8 cellular contexts compared by ENCODE assay signal in genomic region chr4:77075869-77076801, GRCh38. TPM values are rescaled to one million over a fixed set of nuclear protein-coding genes. Genes with fewer than 3 reads are reported as not detected.
DNase-seq lines count a peak whose midpoint lies in the region; ATAC-seq and TF ChIP-seq lines count a peak whose summit lies in the region.

CCNI (minus strand) TSS chr4:77075989; CDS start chr4:77066362, 9,627 bp downstream.

- H3K4me3 ChIP-seq in BJ (ENCODE audit: low read depth, low read length): peak within 1 kb of the TSS; percentile 84
- H3K4me3 ChIP-seq in colonic mucosa: peak within 1 kb of the TSS; percentile 68

- H3K36me3 Mint-ChIP-seq in activated CD4-positive, alpha-beta T cell treated with anti-CD3 and anti-CD28 coated beads, Interleukin-2, amount 10 ng/mL, durations not matched to agents 24 days and 14 days (ENCODE audit: low read depth): peaks cover 27% of the 10 kb centered on the region

- H3K9ac ChIP-seq in colonic mucosa (ENCODE audit: low read depth in 2 of 2, low read length in 2 of 2): peak within 1 kb of the TSS; percentile 96 to 98

- peak within 1 kb of the TSS; percentile 98 for H3K27ac ChIP-seq in colonic mucosa
- peak within 1 kb of the TSS; percentile 100 for H3K27ac ChIP-seq in layer of hippocampus (ENCODE audit: low read depth, low read length)

- H3K4me1 Mint-ChIP-seq in activated CD4-positive, alpha-beta T cell treated with anti-CD3 and anti-CD28 coated beads, Interleukin-2, amount 10 ng/mL, durations not matched to agents 24 days and 14 days: peaks cover 34% of the 10 kb centered on the region

- no peaks in the 10 kb centered on the region for H3K9me3 ChIP-seq in colonic mucosa

- no peaks in the 10 kb centered on the region for H3K9me3 Mint-ChIP-seq in activated CD4-positive, alpha-beta T cell treated with anti-CD3 and anti-CD28 coated beads, Interleukin-2, amount 10 ng/mL, durations not matched to agents 24 days and 14 days

- DNase-seq in BJ (ENCODE audit: low read depth) (peak; percentile 82), NCI-H526 treated with DMSO at 0.1 percent for 48 hours (lab: John Stamatoyannopoulos, UW) (peak; percentile 90), colonic mucosa (peak; percentile 95)
- peak; percentile 97 for DNase-seq in activated CD4-positive, alpha-beta T cell treated with anti-CD3 and anti-CD28 coated beads, Interleukin-2, amount 10 ng/mL, durations not matched to agents 24 days and 14 days
- peak; percentile 83 to 88 for DNase-seq in stimulated activated CD4-positive, alpha-beta T cell treated with anti-CD3 and anti-CD28 coated beads, Interleukin-1b, Interleukin-23, amount 100 ng/mL, for 4 hours (ENCODE audit: low read depth in 2 of 2)

- CTCF ChIA-PET in BJ (lab: Yijun Ruan, JAX): interaction anchor here (0.8 to 4.3 kb wide), 7 partner anchors 14 to 139 kb away, joined by 3 to 24 read pairs (median 3); no protein-coding TSS in a partner anchor

- H3K36me3 ChIP-seq in BJ (ENCODE audit: control insufficient read depth, insufficient read depth, low read length) (no peaks in the 10 kb centered on the region), colonic mucosa (no peaks in the 10 kb centered on the region)

- intact Hi-C loops in activated CD4-positive, alpha-beta T cell treated with anti-CD3 and anti-CD28 coated beads, Interleukin-2, amount 10 ng/mL, durations not matched to agents 24 days and 14 days (cut with micrococcal nuclease): loop anchor here (1.0 to 10.0 kb wide), 12 partner anchors 23 to 1564 kb away; partner anchors contain the start of genes G3BP2, MRPL1, NUP54 and RCHY1
- intact Hi-C loops in colonic mucosa (cut with DNase I): loop anchor here (10.0 kb wide), 1 partner anchor 79 kb away; the partner anchor contains the start of gene CCNG2

- peaks cover 6% of the 10 kb centered on the region for H3K27me3 Mint-ChIP-seq in activated CD4-positive, alpha-beta T cell treated with anti-CD3 and anti-CD28 coated beads, Interleukin-2, amount 10 ng/mL, durations not matched to agents 24 days and 14 days

- TF ChIP-seq CTCF in BJ (IDR thresholded peaks at IDR 0.05; ENCODE audit: insufficient read depth, low read depth, low read length) (no peak), colonic mucosa (IDR thresholded peaks at IDR 0.05) (no peak)

- peaks cover 16% of the 10 kb centered on the region for H3K4me1 ChIP-seq in colonic mucosa

- H3K27ac Mint-ChIP-seq in activated CD4-positive, alpha-beta T cell treated with anti-CD3 and anti-CD28 coated beads, Interleukin-2, amount 10 ng/mL, durations not matched to agents 24 days and 14 days: peak within 1 kb of the TSS; percentile 100

- ATAC-seq in GM19328 (IDR thresholded peaks at IDR 0.05; ENCODE audit: unreplicated experiment): peak; percentile 54
- ATAC-seq in HG03469 (IDR thresholded peaks at IDR 0.05; ENCODE audit: unreplicated experiment): peak; percentile 39

- no peaks in the 10 kb centered on the region for H3K27me3 ChIP-seq in BJ (ENCODE audit: control insufficient read depth, insufficient read depth, low read length)
- H3K27me3 ChIP-seq in colonic mucosa: no peaks in the 10 kb centered on the region
- H3K27me3 ChIP-seq in layer of hippocampus (ENCODE audit: control insufficient read depth, insufficient read depth, low read length): no peaks in the 10 kb centered on the region

- POLR2A ChIA-PET in BJ (lab: Charles Lee): interaction anchor here (0.7 kb wide), 1 partner anchor 878 kb away, joined by 3 read pairs; no protein-coding TSS in a partner anchor

- H3K4me3 Mint-ChIP-seq in activated CD4-positive, alpha-beta T cell treated with anti-CD3 and anti-CD28 coated beads, Interleukin-2, amount 10 ng/mL, durations not matched to agents 24 days and 14 days: no peak within 1 kb of the TSS

RNA-seq across cellular contexts. Expression of gene CCNI, which starts in this region (rescaled TPM):
- polyA plus RNA-seq in BJ (2011; rRNA removed): 85.1 and 109 TPM in 2 replicates
- 354 and 399 TPM in 2 replicates for polyA minus RNA-seq in BJ (2011; rRNA and poly(A)+ RNA removed)
- 214 TPM in 2 replicates for total RNA-seq in activated CD4-positive, alpha-beta T cell treated with anti-CD3 and anti-CD28 coated beads, Interleukin-2, amount 10 ng/mL, durations not matched to agents 24 days and 14 days
- total RNA-seq in colonic mucosa: 100 to 1,000 TPM; 159 to 260 TPM

Comparison
In these comparisons a context has a peak if more than half of its experiments do, and no peak if none do; other contexts are left out.
1. Peak in every context shown above with its lines: DNase-seq, ATAC-seq, H3K4me3 ChIP-seq and H3K27ac ChIP-seq.